16 cellular contexts compared by ENCODE assay signal in the genomic region with DNA sequence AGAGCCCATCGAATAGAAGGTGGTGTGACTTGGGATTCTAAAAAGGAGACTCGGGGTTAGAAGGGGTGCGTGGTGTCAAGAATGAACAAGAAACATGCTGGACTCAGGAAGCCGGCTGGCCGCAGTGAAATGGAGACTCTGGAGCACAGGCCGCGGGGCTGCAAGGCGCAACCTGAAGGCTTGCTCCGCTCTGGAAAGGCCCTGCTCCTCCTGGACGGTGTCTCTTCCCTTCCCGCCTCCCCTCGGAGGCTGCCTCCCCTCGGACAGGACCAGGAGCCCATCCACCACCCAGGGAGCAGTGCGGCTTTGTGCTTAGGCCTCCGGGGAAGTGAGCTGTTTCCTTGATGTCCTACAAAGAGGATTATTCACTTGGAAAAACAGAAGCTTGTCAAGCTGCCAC.
A peak's percentile ranks its signal among the peaks of the same experiment; 100 is the strongest.
DNase-seq lines count a peak whose midpoint lies in the region; ATAC-seq and TF ChIP-seq lines count a peak whose summit lies in the region.
"Had no signal": no experiment of that assay in that cellular context is flagged by ENCODE, and none has a peak within 500 bp of the region (broad histone marks: within the 10 kb centered on the region; RNA-seq: fewer than 3 reads in every experiment).

No MANE protein-coding gene starts in this region.

- no peak overlapping the region for H4K12ac ChIP-seq in trophoblast cell (ENCODE audit: low read depth, low read length)

- no peak overlapping the region for H3K18ac ChIP-seq in trophoblast cell (ENCODE audit: low read length)

- no peaks in the 10 kb centered on the region for H3K4me1 ChIP-seq in gastroesophageal sphincter
- peaks cover 0 to 5% of the 10 kb centered on the region in 2 experiments for H3K4me1 ChIP-seq in trophoblast cell (ENCODE audit: control insufficient read depth in 1 of 2, insufficient read depth in 2 of 2, low read length in 2 of 2)
- H3K4me1 ChIP-seq: A549, Caco-2 had no signal

- TF ChIP-seq CTCF in WERI-Rb-1 (IDR thresholded peaks at IDR 0.05; ENCODE audit: low read depth, low read length) (no peak), gastroesophageal sphincter (IDR thresholded peaks at IDR 0.05) (no peak)

- H3K14ac ChIP-seq in trophoblast cell (ENCODE audit: low read length) = no peak overlapping the region

- 85 to 88% methylated on average over 7 to 10 of the region's 15 CpGs for WGBS in gastroesophageal sphincter (ENCODE audit: low coverage in 1 of 2), 2 donors
- no CpG with 5 or more reads among the region's 15 CpGs for WGBS in trophoblast cell (ENCODE audit: extremely low coverage, insufficient coverage, insufficient read length)

- H3K9me3 ChIP-seq in WERI-Rb-1 (ENCODE audit: severe bottlenecking) (no peaks in the 10 kb centered on the region), gastroesophageal sphincter (no peaks in the 10 kb centered on the region), trophoblast cell (ENCODE audit: insufficient read depth, low read depth, low read length) (no peaks in the 10 kb centered on the region)
- H3K9me3 ChIP-seq: A549, Caco-2 had no signal

- H2AK5ac ChIP-seq in trophoblast cell (ENCODE audit: low read length) = no peak overlapping the region

- no peak overlapping the region for H4K8ac ChIP-seq in trophoblast cell (ENCODE audit: low read depth, low read length)

- H3K79me1 ChIP-seq in trophoblast cell (ENCODE audit: low read length) = no peaks in the 10 kb centered on the region

- H3K9ac ChIP-seq in trophoblast cell (ENCODE audit: low read length) = no peak overlapping the region
- H3K9ac ChIP-seq: BLaER1 treated with 17β-estradiol and CSF1 and Interleukin-3, amounts not matched to agents 10 nM and 100 nM had no signal

- TF ChIP-seq EP300 in gastroesophageal sphincter (IDR thresholded peaks at IDR 0.05) = no peak

- H2BK5ac ChIP-seq in trophoblast cell (ENCODE audit: low read depth, low read length, poor library complexity) = no peak overlapping the region

- H3K36me3 ChIP-seq in WERI-Rb-1 (no peaks in the 10 kb centered on the region), gastroesophageal sphincter (no peaks in the 10 kb centered on the region), trophoblast cell (ENCODE audit: control insufficient read depth in 1 of 2, insufficient read depth in 2 of 2, low read length in 2 of 2) (no peaks in the 10 kb centered on the region)
- H3K36me3 ChIP-seq: BLaER1 treated with 17β-estradiol and CSF1 and Interleukin-3, amounts not matched to agents 10 nM and 100 nM had no signal

- TF ChIP-seq POLR2A in gastroesophageal sphincter (IDR thresholded peaks at IDR 0.05) = no peak

- H4K91ac ChIP-seq in trophoblast cell (ENCODE audit: low read depth, low read length) = no peak overlapping the region

- ATAC-seq in gastroesophageal sphincter (peak; percentile 16), Right ventricle myocardium superior (ENCODE audit: poor library complexity) (no peak)
- ATAC-seq: A549; CD8-positive, alpha-beta T cell had no signal

- H2AFZ ChIP-seq in trophoblast cell (ENCODE audit: insufficient read depth, low read length, poor library complexity) = no peak overlapping the region

- H2BK120ac ChIP-seq in trophoblast cell (ENCODE audit: insufficient read depth, low read length, poor library complexity) = no peak overlapping the region

- H3K4me2 ChIP-seq in trophoblast cell (ENCODE audit: low read length) = no peak overlapping the region
- H3K4me2 ChIP-seq: A549; BLaER1 treated with 17β-estradiol and CSF1 and Interleukin-3, amounts not matched to agents 10 nM and 100 nM had no signal

- peaks cover 4% of the 10 kb centered on the region for H3K27me3 ChIP-seq in WERI-Rb-1 (ENCODE audit: insufficient read depth, low read depth, severe bottlenecking)
- H3K27me3 ChIP-seq in gastroesophageal sphincter = no peaks in the 10 kb centered on the region
- H3K27me3 ChIP-seq in trophoblast cell (ENCODE audit: insufficient read depth, low read length) = no peaks in the 10 kb centered on the region
- H3K27me3 ChIP-seq: BLaER1 treated with 17β-estradiol and CSF1 and Interleukin-3, amounts not matched to agents 10 nM and 100 nM had no signal

- intact Hi-C loops in Right ventricle myocardium superior (cut with DNase I) = no loop called here

- no peak overlapping the region for H3K4ac ChIP-seq in trophoblast cell (ENCODE audit: low read depth, low read length)

- H3K4me3 ChIP-seq in WERI-Rb-1 (ENCODE audit: low read depth, low read length) (no peak overlapping the region), gastroesophageal sphincter (no peak overlapping the region), trophoblast cell (ENCODE audit: low read depth, low read length) (no peak overlapping the region)
- H3K4me3 ChIP-seq: A549; BLaER1 treated with 17β-estradiol and CSF1 and Interleukin-3, amounts not matched to agents 10 nM and 100 nM had no signal

- DNase-seq in WERI-Rb-1 (peak; percentile 37), Right ventricle myocardium superior (no peak), trophoblast cell (no peak)
- DNase-seq: AML-193; Caco-2; Calu3; CD4-positive, alpha-beta T cell; CD8-positive, alpha-beta T cell; DMS79 treated with DMSO at 0.1 percent for 48 hours; GF-D8 had no signal

- no peak overlapping the region for H3K23ac ChIP-seq in trophoblast cell (ENCODE audit: low read length)

- no peaks in the 10 kb centered on the region for H3K79me2 ChIP-seq in trophoblast cell (ENCODE audit: control insufficient read depth, insufficient read depth, low read length, poor library complexity)

- H3K27ac ChIP-seq in WERI-Rb-1 (no peak overlapping the region), gastroesophageal sphincter (no peak overlapping the region), temporal lobe (ENCODE audit: low read depth, low read length) (peak overlapping the region; percentile 55), trophoblast cell (ENCODE audit: low read depth, low read length) (no peak overlapping the region)
- H3K27ac ChIP-seq: 22Rv1; A549; BLaER1 treated with 17β-estradiol and CSF1 and Interleukin-3, amounts not matched to agents 10 nM and 100 nM; C4-2B had no signal

- no peak overlapping the region for H2BK12ac ChIP-seq in trophoblast cell (ENCODE audit: low read length)
